In genomic region chr2:218448934-218449333, GRCh38 we compare ENCODE assay signal across 1 cellular context.
TF ChIP-seq lines count a peak whose summit lies in the region.

No MANE protein-coding gene starts in this region.

TF ChIP-seq in liver, 16 proteins besides CTCF, POLR2A, EP300 and RAD21 (continued from another document):
- TF ChIP-seq REST (IDR thresholded peaks at IDR 0.05) (no peak), YY1 (IDR thresholded peaks at IDR 0.05) (no peak), RXRA (IDR thresholded peaks at IDR 0.05) (peak in 1 of 2 donors; percentile 52), ATF3 (IDR thresholded peaks at IDR 0.05) (peak; percentile 57), FOXA2 (IDR thresholded peaks at IDR 0.05) (peak; percentile 41), HNF4A (conservative IDR thresholded peaks at IDR 0.05) (peak; percentile 43 to 78), JUND (IDR thresholded peaks at IDR 0.05) (peak; percentile 75 to 95)
